2 cellular contexts compared by ENCODE assay signal in genomic region chr1:230268371-230269170, GRCh38.
TF ChIP-seq lines count a peak whose summit lies in the region.

No MANE protein-coding gene starts in this region.

TF ChIP-seq in HEK293, 187 proteins besides CTCF, POLR2A, EP300 and RAD21 (continued from another document):
- TF ChIP-seq, protein P1, sequence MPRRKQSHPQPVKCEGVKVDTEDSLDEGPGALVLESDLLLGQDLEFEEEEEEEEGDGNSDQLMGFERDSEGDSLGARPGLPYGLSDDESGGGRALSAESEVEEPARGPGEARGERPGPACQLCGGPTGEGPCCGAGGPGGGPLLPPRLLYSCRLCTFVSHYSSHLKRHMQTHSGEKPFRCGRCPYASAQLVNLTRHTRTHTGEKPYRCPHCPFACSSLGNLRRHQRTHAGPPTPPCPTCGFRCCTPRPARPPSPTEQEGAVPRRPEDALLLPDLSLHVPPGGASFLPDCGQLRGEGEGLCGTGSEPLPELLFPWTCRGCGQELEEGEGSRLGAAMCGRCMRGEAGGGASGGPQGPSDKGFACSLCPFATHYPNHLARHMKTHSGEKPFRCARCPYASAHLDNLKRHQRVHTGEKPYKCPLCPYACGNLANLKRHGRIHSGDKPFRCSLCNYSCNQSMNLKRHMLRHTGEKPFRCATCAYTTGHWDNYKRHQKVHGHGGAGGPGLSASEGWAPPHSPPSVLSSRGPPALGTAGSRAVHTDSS (tag by site-specific recombination; IDR thresholded peaks at IDR 0.05) = no peak
- no peak for TF ChIP-seq ZNF670 (tag by site-specific recombination; IDR thresholded peaks at IDR 0.05; ENCODE audit: low read depth)
- no peak for TF ChIP-seq ZNF580 (tag by site-specific recombination; IDR thresholded peaks at IDR 0.05)
- TF ChIP-seq ZNF600 (tag by site-specific recombination; IDR thresholded peaks at IDR 0.05) = peak; percentile 65; the same call in 1 of the 2 replicates
- peak; percentile 22; the same call in 1 of the 2 replicates for TF ChIP-seq TSHZ1 (tag by site-specific recombination; IDR thresholded peaks at IDR 0.05; ENCODE audit: borderline replicate concordance)
- TF ChIP-seq ZNF2 (tag by site-specific recombination; IDR thresholded peaks at IDR 0.05) = peak; percentile 50; the same call in 1 of the 2 replicates
- TF ChIP-seq YY2 (tag by site-specific recombination; IDR thresholded peaks at IDR 0.05) = 0 out of 2 replicates have a peak, but pooled peaks have one; percentile 48

TF ChIP-seq in K562, 482 proteins besides CTCF, POLR2A, EP300 and RAD21 (continued from another document):
- TF ChIP-seq PRDM10 (IDR thresholded peaks at IDR 0.05; ENCODE audit: partially characterized antibody) = no peak
- no peak for TF ChIP-seq ZNF124 (CRISPR knock-in tag; IDR thresholded peaks at IDR 0.05)
- peak; percentile 98 for TF ChIP-seq ZNF384 (IDR thresholded peaks at IDR 0.05; ENCODE audit: low read depth, low read length)
- 0 out of 4 replicates have a peak, but pooled peaks of 1 of the 2 experiments have one; percentile 18 for TF ChIP-seq NRF1 (conservative IDR thresholded peaks at IDR 0.05 in 1 of 2, IDR thresholded peaks at IDR 0.05 in 1 of 2)
- no peak for TF ChIP-seq GATA2 (CRISPR knock-in tag; IDR thresholded peaks at IDR 0.05)
- TF ChIP-seq CREB1 (IDR thresholded peaks at IDR 0.05) = no peak
- peak; percentile 44; the same call in 1 of the 2 replicates for TF ChIP-seq CREB1 (CRISPR knock-in tag; IDR thresholded peaks at IDR 0.05)
- no peak for TF ChIP-seq SMARCC2 (IDR thresholded peaks at IDR 0.05; ENCODE audit: low read depth)
- TF ChIP-seq NFE2 (IDR thresholded peaks at IDR 0.05; ENCODE audit: low read depth) = peak; percentile 33; the same call in 1 of the 2 replicates
- 0 out of 2 replicates have a peak, but pooled peaks have one; percentile 13 for TF ChIP-seq CEBPG (CRISPR knock-in tag; IDR thresholded peaks at IDR 0.05)
- no peak for TF ChIP-seq CEBPG (tag; conservative IDR thresholded peaks at IDR 0.05 in 1 of 2, IDR thresholded peaks at IDR 0.05 in 1 of 2)
- no peak for TF ChIP-seq E2F6 (IDR thresholded peaks at IDR 0.05; ENCODE audit: borderline replicate concordance in 1 of 2, extremely low read depth in 1 of 2, insufficient read depth in 1 of 2, insufficient read length in 1 of 2, low read depth in 1 of 2, low read length in 1 of 2, poor library complexity in 1 of 2, severe bottlenecking in 1 of 2)
- no peak for TF ChIP-seq MYC (IDR thresholded peaks at IDR 0.05; ENCODE audit: low read depth, low read length)
- TF ChIP-seq MYC (CRISPR knock-in tag; IDR thresholded peaks at IDR 0.05; ENCODE audit: borderline replicate concordance, low read depth) = 0 out of 2 replicates have a peak, but pooled peaks have one; percentile 14
- TF ChIP-seq ZBTB17 (CRISPR knock-in tag; IDR thresholded peaks at IDR 0.05) = 0 out of 2 replicates have a peak, but pooled peaks have one; percentile 58
- no peak for TF ChIP-seq SMARCA4 (IDR thresholded peaks at IDR 0.05)
- no peak for TF ChIP-seq FOXO4 (CRISPR knock-in tag; IDR thresholded peaks at IDR 0.05)
- 0 out of 2 replicates have a peak, but pooled peaks have one; percentile 62 for TF ChIP-seq HDGF (IDR thresholded peaks at IDR 0.05)
- TF ChIP-seq, protein P2, sequence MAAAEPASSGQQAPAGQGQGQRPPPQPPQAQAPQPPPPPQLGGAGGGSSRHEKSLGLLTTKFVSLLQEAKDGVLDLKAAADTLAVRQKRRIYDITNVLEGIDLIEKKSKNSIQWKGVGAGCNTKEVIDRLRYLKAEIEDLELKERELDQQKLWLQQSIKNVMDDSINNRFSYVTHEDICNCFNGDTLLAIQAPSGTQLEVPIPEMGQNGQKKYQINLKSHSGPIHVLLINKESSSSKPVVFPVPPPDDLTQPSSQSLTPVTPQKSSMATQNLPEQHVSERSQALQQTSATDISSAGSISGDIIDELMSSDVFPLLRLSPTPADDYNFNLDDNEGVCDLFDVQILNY (CRISPR knock-in tag; IDR thresholded peaks at IDR 0.05) = no peak
- peak; percentile 64; the same call in 1 of the 2 replicates for TF ChIP-seq CC2D1A (IDR thresholded peaks at IDR 0.05)
- 0 out of 2 replicates have a peak, but pooled peaks have one; percentile 33 for TF ChIP-seq SP1 (CRISPR knock-in tag; IDR thresholded peaks at IDR 0.05)
- TF ChIP-seq ARID4B (CRISPR knock-in tag; IDR thresholded peaks at IDR 0.05) = peak; percentile 50; the same call in 1 of the 2 replicates
- no peak for TF ChIP-seq MAFF (IDR thresholded peaks at IDR 0.05; ENCODE audit: low read length)
- TF ChIP-seq, protein P3, sequence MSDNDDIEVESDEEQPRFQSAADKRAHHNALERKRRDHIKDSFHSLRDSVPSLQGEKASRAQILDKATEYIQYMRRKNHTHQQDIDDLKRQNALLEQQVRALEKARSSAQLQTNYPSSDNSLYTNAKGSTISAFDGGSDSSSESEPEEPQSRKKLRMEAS (CRISPR knock-in tag; IDR thresholded peaks at IDR 0.05) = peak; percentile 67
- TF ChIP-seq FOXP1 (CRISPR knock-in tag; IDR thresholded peaks at IDR 0.05) = peak; percentile 60; the same call in 1 of the 2 replicates
- TF ChIP-seq PKNOX1 (IDR thresholded peaks at IDR 0.05) = peak; percentile 95
TF ChIP-seq in K562: peak in this region for 27.
